ENCODE assay signal across 1 cellular context in the genomic region with DNA sequence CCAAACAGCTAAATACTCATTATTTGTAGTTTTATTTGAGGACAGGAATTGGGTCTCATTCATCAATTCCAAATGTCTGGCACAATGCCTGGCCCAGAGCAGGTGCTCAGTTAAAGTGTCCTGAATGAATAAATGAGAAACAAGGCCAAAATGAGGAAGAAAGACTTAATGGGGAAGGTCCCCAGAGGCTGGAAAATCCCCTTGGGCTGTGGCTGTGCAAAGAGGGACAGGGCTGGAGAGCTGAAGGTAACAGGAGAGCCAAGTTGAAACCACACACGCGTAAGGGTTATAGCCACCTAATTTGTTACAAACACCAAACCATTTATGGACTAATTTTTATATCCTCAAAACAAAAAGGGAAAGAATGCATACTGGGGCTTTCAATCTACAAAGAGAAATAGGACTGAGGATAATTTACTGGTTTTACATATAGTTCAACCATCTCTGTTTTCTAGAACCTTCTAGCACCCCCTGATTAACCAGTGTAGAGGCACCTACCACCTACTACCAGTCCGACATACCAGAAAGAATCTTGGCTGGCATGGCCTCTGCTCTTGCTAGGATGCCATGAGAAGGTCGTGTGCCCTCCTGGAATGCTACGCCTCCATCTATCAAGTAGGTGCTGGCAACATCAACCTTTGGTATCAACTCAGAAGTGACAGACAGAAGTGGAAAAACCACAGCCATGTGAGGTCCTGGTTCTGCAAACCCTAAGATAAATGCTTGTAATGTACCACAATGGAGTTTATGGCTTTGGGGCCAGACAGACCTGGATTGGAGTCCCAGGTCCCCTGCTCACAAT.
TF ChIP-seq lines count a peak whose summit lies in the region.

No MANE protein-coding gene starts in this region.

TF ChIP-seq in GM12878, 131 proteins besides CTCF, POLR2A, EP300 and RAD21 (continued from another document):
- TF ChIP-seq, protein P1, sequence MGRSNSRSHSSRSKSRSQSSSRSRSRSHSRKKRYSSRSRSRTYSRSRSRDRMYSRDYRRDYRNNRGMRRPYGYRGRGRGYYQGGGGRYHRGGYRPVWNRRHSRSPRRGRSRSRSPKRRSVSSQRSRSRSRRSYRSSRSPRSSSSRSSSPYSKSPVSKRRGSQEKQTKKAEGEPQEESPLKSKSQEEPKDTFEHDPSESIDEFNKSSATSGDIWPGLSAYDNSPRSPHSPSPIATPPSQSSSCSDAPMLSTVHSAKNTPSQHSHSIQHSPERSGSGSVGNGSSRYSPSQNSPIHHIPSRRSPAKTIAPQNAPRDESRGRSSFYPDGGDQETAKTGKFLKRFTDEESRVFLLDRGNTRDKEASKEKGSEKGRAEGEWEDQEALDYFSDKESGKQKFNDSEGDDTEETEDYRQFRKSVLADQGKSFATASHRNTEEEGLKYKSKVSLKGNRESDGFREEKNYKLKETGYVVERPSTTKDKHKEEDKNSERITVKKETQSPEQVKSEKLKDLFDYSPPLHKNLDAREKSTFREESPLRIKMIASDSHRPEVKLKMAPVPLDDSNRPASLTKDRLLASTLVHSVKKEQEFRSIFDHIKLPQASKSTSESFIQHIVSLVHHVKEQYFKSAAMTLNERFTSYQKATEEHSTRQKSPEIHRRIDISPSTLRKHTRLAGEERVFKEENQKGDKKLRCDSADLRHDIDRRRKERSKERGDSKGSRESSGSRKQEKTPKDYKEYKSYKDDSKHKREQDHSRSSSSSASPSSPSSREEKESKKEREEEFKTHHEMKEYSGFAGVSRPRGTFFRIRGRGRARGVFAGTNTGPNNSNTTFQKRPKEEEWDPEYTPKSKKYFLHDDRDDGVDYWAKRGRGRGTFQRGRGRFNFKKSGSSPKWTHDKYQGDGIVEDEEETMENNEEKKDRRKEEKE (IDR thresholded peaks at IDR 0.05): no peak
- no peak for TF ChIP-seq SUPT20H (IDR thresholded peaks at IDR 0.05; ENCODE audit: borderline replicate concordance, control insufficient read depth, low read depth, low read length)
- TF ChIP-seq MYC (IDR thresholded peaks at IDR 0.05; ENCODE audit: insufficient read depth, insufficient read length, insufficient replicate concordance, low read length, severe bottlenecking): no peak
- TF ChIP-seq WRNIP1 (IDR thresholded peaks at IDR 0.05; ENCODE audit: borderline replicate concordance, low read depth, low read length): no peak
- TF ChIP-seq YBX1 (IDR thresholded peaks at IDR 0.05): no peak
- TF ChIP-seq RCOR1 (conservative IDR thresholded peaks at IDR 0.05; ENCODE audit: low read depth, low read length): no peak
- TF ChIP-seq ZSCAN29 (IDR thresholded peaks at IDR 0.05): no peak
- TF ChIP-seq SPI1 (IDR thresholded peaks at IDR 0.05; ENCODE audit: borderline replicate concordance, insufficient read depth, low read depth, low read length): peak; percentile 46; the same call in 1 of the 2 replicates
- no peak for TF ChIP-seq KLF5 (IDR thresholded peaks at IDR 0.05; ENCODE audit: partially characterized antibody)
- no peak for TF ChIP-seq E2F8 (IDR thresholded peaks at IDR 0.05; ENCODE audit: low read depth, partially characterized antibody)
- no peak for TF ChIP-seq BRCA1 (IDR thresholded peaks at IDR 0.05; ENCODE audit: low read depth, low read length)
- peak; percentile 73; the same call in 1 of the 2 replicates for TF ChIP-seq ZBED1 (IDR thresholded peaks at IDR 0.05; ENCODE audit: borderline replicate concordance)
- no peak for TF ChIP-seq NFYA (IDR thresholded peaks at IDR 0.05; ENCODE audit: borderline replicate concordance, low read depth, low read length)
- no peak for TF ChIP-seq CBX5 (IDR thresholded peaks at IDR 0.05; ENCODE audit: low read depth)
- TF ChIP-seq CREB1 (IDR thresholded peaks at IDR 0.05; ENCODE audit: low read depth): no peak
- no peak for TF ChIP-seq ESRRA (IDR thresholded peaks at IDR 0.05; ENCODE audit: low read length)
- peak; percentile 54; the same call in 1 of the 2 replicates for TF ChIP-seq CREM (IDR thresholded peaks at IDR 0.05; ENCODE audit: low read depth)
- TF ChIP-seq MEF2A (IDR thresholded peaks at IDR 0.05; ENCODE audit: insufficient read depth, low read depth, low read length): no peak
- peak; percentile 89 to 91 for TF ChIP-seq BHLHE40 (IDR thresholded peaks at IDR 0.05; ENCODE audit: borderline replicate concordance in 1 of 2, low read depth in 2 of 2, low read length in 1 of 2)
- TF ChIP-seq PKNOX1 (IDR thresholded peaks at IDR 0.05): peak; percentile 66; the same call in 1 of the 2 replicates
- TF ChIP-seq ATF7 (IDR thresholded peaks at IDR 0.05; ENCODE audit: low read depth): peak; percentile 50
- no peak for TF ChIP-seq MTA3 (IDR thresholded peaks at IDR 0.05; ENCODE audit: borderline replicate concordance, low read length)
- TF ChIP-seq RFX5 (IDR thresholded peaks at IDR 0.05; ENCODE audit: low read depth, low read length): no peak
- peak; percentile 76; the same call in 1 of the 2 replicates for TF ChIP-seq ZNF217 (IDR thresholded peaks at IDR 0.05)
- peak; percentile 86; the same call in 1 of the 2 replicates for TF ChIP-seq HSF1 (IDR thresholded peaks at IDR 0.05; ENCODE audit: low read depth, low read length)
- 0 out of 2 replicates have a peak, but pooled peaks have one; percentile 14 for TF ChIP-seq IRF4 (IDR thresholded peaks at IDR 0.05; ENCODE audit: low read depth, low read length)
- peak; percentile 46; the same call in 1 of the 2 replicates for TF ChIP-seq CHD2 (IDR thresholded peaks at IDR 0.05; ENCODE audit: borderline replicate concordance, low read depth, low read length)
- no peak for TF ChIP-seq ZNF384 (IDR thresholded peaks at IDR 0.05; ENCODE audit: borderline replicate concordance, low read depth, low read length)
- TF ChIP-seq CEBPB (IDR thresholded peaks at IDR 0.05; ENCODE audit: borderline replicate concordance in 1 of 2, low read depth in 2 of 2, low read length in 2 of 2): no peak
- TF ChIP-seq RBBP5 (conservative IDR thresholded peaks at IDR 0.05): no peak
- TF ChIP-seq BCL11A (IDR thresholded peaks at IDR 0.05; ENCODE audit: low read depth, low read length): peak; percentile 73
- no peak for TF ChIP-seq TAF1 (IDR thresholded peaks at IDR 0.05; ENCODE audit: borderline replicate concordance, low read depth, low read length)
- TF ChIP-seq POU2F2 (IDR thresholded peaks at IDR 0.05; ENCODE audit: borderline replicate concordance, low read depth, low read length): peak; percentile 47; the same call in 1 of the 3 replicates
- TF ChIP-seq TCF7 (IDR thresholded peaks at IDR 0.05; ENCODE audit: borderline replicate concordance): 0 out of 2 replicates have a peak, but pooled peaks have one; percentile 21
- no peak for TF ChIP-seq CHD4 (IDR thresholded peaks at IDR 0.05)
- peak; percentile 40; the same call in 1 of the 2 replicates for TF ChIP-seq JUNB (IDR thresholded peaks at IDR 0.05)
- TF ChIP-seq FOS (IDR thresholded peaks at IDR 0.05; ENCODE audit: borderline replicate concordance, extremely low read depth, insufficient read length): no peak
